Comparison of ENCODE assay signal across 1 cellular context in the genomic region with DNA sequence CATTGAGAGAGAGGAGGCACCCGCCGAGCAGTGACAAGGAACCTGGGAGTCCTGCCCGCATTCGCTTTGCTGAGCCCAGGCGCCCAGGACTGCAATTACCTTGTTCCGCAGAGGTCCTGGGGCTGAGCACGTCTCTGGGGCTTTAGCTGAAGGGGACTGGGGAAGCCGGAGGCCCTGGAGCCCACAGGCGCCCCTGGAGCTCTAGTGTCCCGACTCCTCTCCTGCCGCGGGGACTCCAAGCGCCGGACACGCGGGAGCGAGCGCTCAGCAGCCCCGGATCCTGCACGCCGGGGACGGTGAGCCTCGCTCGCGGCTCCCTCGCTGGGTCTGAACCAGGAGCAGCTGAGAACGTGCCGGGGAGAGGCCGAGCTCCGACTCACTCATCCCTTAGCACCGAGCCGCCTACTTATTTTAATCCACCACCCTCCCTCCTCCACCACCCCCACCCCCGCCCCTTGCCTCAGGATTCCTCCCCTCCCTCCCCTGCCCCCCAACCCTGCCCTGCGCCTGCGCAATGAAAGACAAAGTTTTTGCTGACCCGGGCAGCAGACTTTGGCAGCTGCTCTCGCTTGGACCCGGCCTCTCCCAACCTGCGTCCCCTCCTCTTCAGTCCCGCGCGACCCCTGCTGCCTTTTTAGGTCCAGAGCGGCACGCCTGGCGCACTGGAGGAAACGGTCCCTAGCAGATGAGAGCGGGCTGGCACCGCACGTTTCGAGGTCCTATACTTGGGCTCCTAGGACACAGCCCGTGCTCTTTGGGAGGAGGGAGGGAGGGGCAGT.
TF ChIP-seq lines count a peak whose summit lies in the region.

A gene (minus strand): TSS at position 382 of the 779 bp plus-strand sequence. CDS start 4,818 bp downstream, outside the sequence.

TF ChIP-seq in HepG2, 621 proteins besides CTCF, POLR2A, EP300 and RAD21 (continued from another document and continues in another):
- TF ChIP-seq, protein P1, sequence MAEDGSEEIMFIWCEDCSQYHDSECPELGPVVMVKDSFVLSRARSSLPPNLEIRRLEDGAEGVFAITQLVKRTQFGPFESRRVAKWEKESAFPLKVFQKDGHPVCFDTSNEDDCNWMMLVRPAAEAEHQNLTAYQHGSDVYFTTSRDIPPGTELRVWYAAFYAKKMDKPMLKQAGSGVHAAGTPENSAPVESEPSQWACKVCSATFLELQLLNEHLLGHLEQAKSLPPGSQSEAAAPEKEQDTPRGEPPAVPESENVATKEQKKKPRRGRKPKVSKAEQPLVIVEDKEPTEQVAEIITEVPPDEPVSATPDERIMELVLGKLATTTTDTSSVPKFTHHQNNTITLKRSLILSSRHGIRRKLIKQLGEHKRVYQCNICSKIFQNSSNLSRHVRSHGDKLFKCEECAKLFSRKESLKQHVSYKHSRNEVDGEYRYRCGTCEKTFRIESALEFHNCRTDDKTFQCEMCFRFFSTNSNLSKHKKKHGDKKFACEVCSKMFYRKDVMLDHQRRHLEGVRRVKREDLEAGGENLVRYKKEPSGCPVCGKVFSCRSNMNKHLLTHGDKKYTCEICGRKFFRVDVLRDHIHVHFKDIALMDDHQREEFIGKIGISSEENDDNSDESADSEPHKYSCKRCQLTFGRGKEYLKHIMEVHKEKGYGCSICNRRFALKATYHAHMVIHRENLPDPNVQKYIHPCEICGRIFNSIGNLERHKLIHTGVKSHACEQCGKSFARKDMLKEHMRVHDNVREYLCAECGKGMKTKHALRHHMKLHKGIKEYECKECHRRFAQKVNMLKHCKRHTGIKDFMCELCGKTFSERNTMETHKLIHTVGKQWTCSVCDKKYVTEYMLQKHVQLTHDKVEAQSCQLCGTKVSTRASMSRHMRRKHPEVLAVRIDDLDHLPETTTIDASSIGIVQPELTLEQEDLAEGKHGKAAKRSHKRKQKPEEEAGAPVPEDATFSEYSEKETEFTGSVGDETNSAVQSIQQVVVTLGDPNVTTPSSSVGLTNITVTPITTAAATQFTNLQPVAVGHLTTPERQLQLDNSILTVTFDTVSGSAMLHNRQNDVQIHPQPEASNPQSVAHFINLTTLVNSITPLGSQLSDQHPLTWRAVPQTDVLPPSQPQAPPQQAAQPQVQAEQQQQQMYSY (CRISPR knock-in tag; IDR thresholded peaks at IDR 0.05): no peak
- TF ChIP-seq, protein P2, sequence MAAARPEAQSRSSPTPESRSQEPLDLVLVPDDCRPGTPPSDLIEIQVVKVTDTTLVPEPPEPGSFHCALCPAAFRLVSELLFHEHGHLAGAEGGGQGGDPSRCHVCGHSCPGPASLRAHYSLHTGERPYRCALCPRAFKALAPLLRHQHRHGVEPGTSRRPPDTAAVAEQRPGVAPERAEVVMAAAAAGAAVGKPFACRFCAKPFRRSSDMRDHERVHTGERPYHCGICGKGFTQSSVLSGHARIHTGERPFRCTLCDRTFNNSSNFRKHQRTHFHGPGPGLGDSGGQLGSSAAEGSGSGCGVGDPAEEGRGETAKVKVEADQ (CRISPR knock-in tag; IDR thresholded peaks at IDR 0.05; ENCODE audit: borderline replicate concordance): no peak
- no peak for TF ChIP-seq SRF (IDR thresholded peaks at IDR 0.05; ENCODE audit: low read depth, low read length)
- TF ChIP-seq ATF7-NPFF (CRISPR knock-in tag; IDR thresholded peaks at IDR 0.05; ENCODE audit: low read depth): no peak
- TF ChIP-seq, protein P3, sequence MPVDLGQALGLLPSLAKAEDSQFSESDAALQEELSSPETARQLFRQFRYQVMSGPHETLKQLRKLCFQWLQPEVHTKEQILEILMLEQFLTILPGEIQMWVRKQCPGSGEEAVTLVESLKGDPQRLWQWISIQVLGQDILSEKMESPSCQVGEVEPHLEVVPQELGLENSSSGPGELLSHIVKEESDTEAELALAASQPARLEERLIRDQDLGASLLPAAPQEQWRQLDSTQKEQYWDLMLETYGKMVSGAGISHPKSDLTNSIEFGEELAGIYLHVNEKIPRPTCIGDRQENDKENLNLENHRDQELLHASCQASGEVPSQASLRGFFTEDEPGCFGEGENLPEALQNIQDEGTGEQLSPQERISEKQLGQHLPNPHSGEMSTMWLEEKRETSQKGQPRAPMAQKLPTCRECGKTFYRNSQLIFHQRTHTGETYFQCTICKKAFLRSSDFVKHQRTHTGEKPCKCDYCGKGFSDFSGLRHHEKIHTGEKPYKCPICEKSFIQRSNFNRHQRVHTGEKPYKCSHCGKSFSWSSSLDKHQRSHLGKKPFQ (CRISPR knock-in tag; IDR thresholded peaks at IDR 0.05; ENCODE audit: insufficient replicate concordance): no peak
- no peak for TF ChIP-seq STAT5B (CRISPR knock-in tag; IDR thresholded peaks at IDR 0.05)
- TF ChIP-seq, protein P4, sequence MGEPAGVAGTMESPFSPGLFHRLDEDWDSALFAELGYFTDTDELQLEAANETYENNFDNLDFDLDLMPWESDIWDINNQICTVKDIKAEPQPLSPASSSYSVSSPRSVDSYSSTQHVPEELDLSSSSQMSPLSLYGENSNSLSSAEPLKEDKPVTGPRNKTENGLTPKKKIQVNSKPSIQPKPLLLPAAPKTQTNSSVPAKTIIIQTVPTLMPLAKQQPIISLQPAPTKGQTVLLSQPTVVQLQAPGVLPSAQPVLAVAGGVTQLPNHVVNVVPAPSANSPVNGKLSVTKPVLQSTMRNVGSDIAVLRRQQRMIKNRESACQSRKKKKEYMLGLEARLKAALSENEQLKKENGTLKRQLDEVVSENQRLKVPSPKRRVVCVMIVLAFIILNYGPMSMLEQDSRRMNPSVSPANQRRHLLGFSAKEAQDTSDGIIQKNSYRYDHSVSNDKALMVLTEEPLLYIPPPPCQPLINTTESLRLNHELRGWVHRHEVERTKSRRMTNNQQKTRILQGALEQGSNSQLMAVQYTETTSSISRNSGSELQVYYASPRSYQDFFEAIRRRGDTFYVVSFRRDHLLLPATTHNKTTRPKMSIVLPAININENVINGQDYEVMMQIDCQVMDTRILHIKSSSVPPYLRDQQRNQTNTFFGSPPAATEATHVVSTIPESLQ (CRISPR knock-in tag; conservative IDR thresholded peaks at IDR 0.05): no peak
- TF ChIP-seq, protein P5, sequence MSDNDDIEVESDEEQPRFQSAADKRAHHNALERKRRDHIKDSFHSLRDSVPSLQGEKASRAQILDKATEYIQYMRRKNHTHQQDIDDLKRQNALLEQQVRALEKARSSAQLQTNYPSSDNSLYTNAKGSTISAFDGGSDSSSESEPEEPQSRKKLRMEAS (IDR thresholded peaks at IDR 0.05): peak; percentile 27; the same call in 1 of the 2 replicates
- TF ChIP-seq, protein P6, sequence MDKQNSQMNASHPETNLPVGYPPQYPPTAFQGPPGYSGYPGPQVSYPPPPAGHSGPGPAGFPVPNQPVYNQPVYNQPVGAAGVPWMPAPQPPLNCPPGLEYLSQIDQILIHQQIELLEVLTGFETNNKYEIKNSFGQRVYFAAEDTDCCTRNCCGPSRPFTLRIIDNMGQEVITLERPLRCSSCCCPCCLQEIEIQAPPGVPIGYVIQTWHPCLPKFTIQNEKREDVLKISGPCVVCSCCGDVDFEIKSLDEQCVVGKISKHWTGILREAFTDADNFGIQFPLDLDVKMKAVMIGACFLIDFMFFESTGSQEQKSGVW (CRISPR knock-in tag; IDR thresholded peaks at IDR 0.05; ENCODE audit: borderline replicate concordance): no peak
- no peak for TF ChIP-seq ZNF138 (CRISPR knock-in tag; IDR thresholded peaks at IDR 0.05; ENCODE audit: low read depth)
- 0 out of 2 replicates have a peak, but pooled peaks have one; percentile 67 for TF ChIP-seq RELA (CRISPR knock-in tag; IDR thresholded peaks at IDR 0.05)
- TF ChIP-seq ELF1 (CRISPR knock-in tag; IDR thresholded peaks at IDR 0.05): no peak
- peak; percentile 55; the same call in 1 of the 2 replicates for TF ChIP-seq MAZ (IDR thresholded peaks at IDR 0.05; ENCODE audit: borderline replicate concordance, low read depth, low read length)
- TF ChIP-seq MAZ (CRISPR knock-in tag; IDR thresholded peaks at IDR 0.05; ENCODE audit: low read depth): no peak
- TF ChIP-seq ZSCAN9 (CRISPR knock-in tag; IDR thresholded peaks at IDR 0.05; ENCODE audit: borderline replicate concordance): no peak
- peak; percentile 39; the same call in 1 of the 2 replicates for TF ChIP-seq ZNF292 (CRISPR knock-in tag; IDR thresholded peaks at IDR 0.05; ENCODE audit: borderline replicate concordance, low read depth)
- TF ChIP-seq ZNF766 (CRISPR knock-in tag; IDR thresholded peaks at IDR 0.05; ENCODE audit: borderline replicate concordance): no peak
- peak; percentile 34; the same call in 1 of the 2 replicates for TF ChIP-seq GABPB1 (CRISPR knock-in tag; IDR thresholded peaks at IDR 0.05)
- peak; percentile 64 for TF ChIP-seq ZNF607 (CRISPR knock-in tag; IDR thresholded peaks at IDR 0.05; ENCODE audit: borderline replicate concordance)
- 0 out of 2 replicates have a peak, but pooled peaks have one; percentile 64 for TF ChIP-seq ZNF746 (CRISPR knock-in tag; IDR thresholded peaks at IDR 0.05)
- TF ChIP-seq HOXA5 (CRISPR knock-in tag; IDR thresholded peaks at IDR 0.05): peak; percentile 65; the same call in 1 of the 2 replicates
- TF ChIP-seq FOSL2 (CRISPR knock-in tag; IDR thresholded peaks at IDR 0.05): 0 out of 2 replicates have a peak, but pooled peaks have one; percentile 13
- no peak for TF ChIP-seq ZNF256 (CRISPR knock-in tag; conservative IDR thresholded peaks at IDR 0.05)
- no peak for TF ChIP-seq SNAPC2 (CRISPR knock-in tag; IDR thresholded peaks at IDR 0.05)
- no peak for TF ChIP-seq SIN3B (IDR thresholded peaks at IDR 0.05; ENCODE audit: low read length)
- TF ChIP-seq ZNF660 (CRISPR knock-in tag; IDR thresholded peaks at IDR 0.05; ENCODE audit: borderline replicate concordance, low read depth): no peak
- TF ChIP-seq ZNF207 (IDR thresholded peaks at IDR 0.05; ENCODE audit: borderline replicate concordance): no peak
- 0 out of 2 replicates have a peak, but pooled peaks have one; percentile 64 for TF ChIP-seq ZSCAN12 (CRISPR knock-in tag; IDR thresholded peaks at IDR 0.05)
- TF ChIP-seq, protein P7, sequence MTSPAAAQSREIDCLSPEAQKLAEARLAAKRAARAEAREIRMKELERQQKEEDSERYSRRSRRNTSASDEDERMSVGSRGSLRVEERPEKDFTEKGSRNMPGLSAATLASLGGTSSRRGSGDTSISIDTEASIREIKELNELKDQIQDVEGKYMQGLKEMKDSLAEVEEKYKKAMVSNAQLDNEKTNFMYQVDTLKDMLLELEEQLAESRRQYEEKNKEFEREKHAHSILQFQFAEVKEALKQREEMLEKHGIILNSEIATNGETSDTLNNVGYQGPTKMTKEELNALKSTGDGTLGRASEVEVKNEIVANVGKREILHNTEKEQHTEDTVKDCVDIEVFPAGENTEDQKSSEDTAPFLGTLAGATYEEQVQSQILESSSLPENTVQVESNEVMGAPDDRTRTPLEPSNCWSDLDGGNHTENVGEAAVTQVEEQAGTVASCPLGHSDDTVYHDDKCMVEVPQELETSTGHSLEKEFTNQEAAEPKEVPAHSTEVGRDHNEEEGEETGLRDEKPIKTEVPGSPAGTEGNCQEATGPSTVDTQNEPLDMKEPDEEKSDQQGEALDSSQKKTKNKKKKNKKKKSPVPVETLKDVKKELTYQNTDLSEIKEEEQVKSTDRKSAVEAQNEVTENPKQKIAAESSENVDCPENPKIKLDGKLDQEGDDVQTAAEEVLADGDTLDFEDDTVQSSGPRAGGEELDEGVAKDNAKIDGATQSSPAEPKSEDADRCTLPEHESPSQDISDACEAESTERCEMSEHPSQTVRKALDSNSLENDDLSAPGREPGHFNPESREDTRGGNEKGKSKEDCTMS (CRISPR knock-in tag; conservative IDR thresholded peaks at IDR 0.05): no peak
- TF ChIP-seq ZNF329 (CRISPR knock-in tag; IDR thresholded peaks at IDR 0.05; ENCODE audit: low read depth): no peak
- no peak for TF ChIP-seq HMG20A (CRISPR knock-in tag; IDR thresholded peaks at IDR 0.05; ENCODE audit: borderline replicate concordance)
- peak; percentile 41; the same call in 1 of the 2 replicates for TF ChIP-seq SALL2 (CRISPR knock-in tag; IDR thresholded peaks at IDR 0.05)
- TF ChIP-seq ZNF263 (CRISPR knock-in tag; IDR thresholded peaks at IDR 0.05): peak; percentile 55
- peak; percentile 50 for TF ChIP-seq U2AF1 (optimal IDR thresholded peaks at IDR 0.05; ENCODE audit: low read depth, low read length)
- TF ChIP-seq, protein P8, sequence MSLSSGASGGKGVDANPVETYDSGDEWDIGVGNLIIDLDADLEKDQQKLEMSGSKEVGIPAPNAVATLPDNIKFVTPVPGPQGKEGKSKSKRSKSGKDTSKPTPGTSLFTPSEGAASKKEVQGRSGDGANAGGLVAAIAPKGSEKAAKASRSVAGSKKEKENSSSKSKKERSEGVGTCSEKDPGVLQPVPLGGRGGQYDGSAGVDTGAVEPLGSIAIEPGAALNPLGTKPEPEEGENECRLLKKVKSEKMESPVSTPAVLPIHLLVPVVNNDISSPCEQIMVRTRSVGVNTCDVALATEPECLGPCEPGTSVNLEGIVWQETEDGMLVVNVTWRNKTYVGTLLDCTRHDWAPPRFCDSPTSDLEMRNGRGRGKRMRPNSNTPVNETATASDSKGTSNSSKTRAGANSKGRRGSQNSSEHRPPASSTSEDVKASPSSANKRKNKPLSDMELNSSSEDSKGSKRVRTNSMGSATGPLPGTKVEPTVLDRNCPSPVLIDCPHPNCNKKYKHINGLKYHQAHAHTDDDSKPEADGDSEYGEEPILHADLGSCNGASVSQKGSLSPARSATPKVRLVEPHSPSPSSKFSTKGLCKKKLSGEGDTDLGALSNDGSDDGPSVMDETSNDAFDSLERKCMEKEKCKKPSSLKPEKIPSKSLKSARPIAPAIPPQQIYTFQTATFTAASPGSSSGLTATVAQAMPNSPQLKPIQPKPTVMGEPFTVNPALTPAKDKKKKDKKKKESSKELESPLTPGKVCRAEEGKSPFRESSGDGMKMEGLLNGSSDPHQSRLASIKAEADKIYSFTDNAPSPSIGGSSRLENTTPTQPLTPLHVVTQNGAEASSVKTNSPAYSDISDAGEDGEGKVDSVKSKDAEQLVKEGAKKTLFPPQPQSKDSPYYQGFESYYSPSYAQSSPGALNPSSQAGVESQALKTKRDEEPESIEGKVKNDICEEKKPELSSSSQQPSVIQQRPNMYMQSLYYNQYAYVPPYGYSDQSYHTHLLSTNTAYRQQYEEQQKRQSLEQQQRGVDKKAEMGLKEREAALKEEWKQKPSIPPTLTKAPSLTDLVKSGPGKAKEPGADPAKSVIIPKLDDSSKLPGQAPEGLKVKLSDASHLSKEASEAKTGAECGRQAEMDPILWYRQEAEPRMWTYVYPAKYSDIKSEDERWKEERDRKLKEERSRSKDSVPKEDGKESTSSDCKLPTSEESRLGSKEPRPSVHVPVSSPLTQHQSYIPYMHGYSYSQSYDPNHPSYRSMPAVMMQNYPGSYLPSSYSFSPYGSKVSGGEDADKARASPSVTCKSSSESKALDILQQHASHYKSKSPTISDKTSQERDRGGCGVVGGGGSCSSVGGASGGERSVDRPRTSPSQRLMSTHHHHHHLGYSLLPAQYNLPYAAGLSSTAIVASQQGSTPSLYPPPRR (CRISPR knock-in tag; IDR thresholded peaks at IDR 0.05; ENCODE audit: borderline replicate concordance): no peak; the same call in 1 of the 2 replicates
- no peak for TF ChIP-seq ZC3H13 (CRISPR knock-in tag; IDR thresholded peaks at IDR 0.05)
- 0 out of 2 replicates have a peak, but pooled peaks have one; percentile 10 for TF ChIP-seq BCL6 (CRISPR knock-in tag; IDR thresholded peaks at IDR 0.05)
- no peak for TF ChIP-seq ZNF558 (CRISPR knock-in tag; IDR thresholded peaks at IDR 0.05; ENCODE audit: borderline replicate concordance)
- TF ChIP-seq ZSCAN30 (CRISPR knock-in tag; IDR thresholded peaks at IDR 0.05): no peak
- TF ChIP-seq MIER3 (CRISPR knock-in tag; IDR thresholded peaks at IDR 0.05; ENCODE audit: borderline replicate concordance): no peak
- TF ChIP-seq NR2F6 (IDR thresholded peaks at IDR 0.05): no peak
- TF ChIP-seq NR2F6 (CRISPR knock-in tag; IDR thresholded peaks at IDR 0.05): no peak
- no peak; the same call in 1 of the 2 replicates for TF ChIP-seq IRX3 (CRISPR knock-in tag; IDR thresholded peaks at IDR 0.05; ENCODE audit: borderline replicate concordance, low read depth)
- no peak for TF ChIP-seq REL (CRISPR knock-in tag; conservative IDR thresholded peaks at IDR 0.05)
- peak; percentile 17; the same call in 1 of the 2 replicates for TF ChIP-seq FOXO1 (CRISPR knock-in tag; IDR thresholded peaks at IDR 0.05)
- no peak; the same call in 1 of the 2 replicates for TF ChIP-seq GTF3A (CRISPR knock-in tag; conservative IDR thresholded peaks at IDR 0.05)
- TF ChIP-seq RBFOX2 (IDR thresholded peaks at IDR 0.05; ENCODE audit: low read depth, low read length): peak; percentile 41; the same call in 1 of the 2 replicates
